12 cellular contexts compared by ENCODE assay signal in genomic region chr6:159203304-159204005, GRCh38. TPM values are rescaled to one million over a fixed set of nuclear protein-coding genes. Genes with fewer than 3 reads are reported as not detected.
DNase-seq lines count a peak whose midpoint lies in the region; ATAC-seq and TF ChIP-seq lines count a peak whose summit lies in the region.
"Had no signal": no experiment of that assay in that cellular context is flagged by ENCODE, and none has a peak within 500 bp of the region (broad histone marks: within the 10 kb centered on the region; RNA-seq: fewer than 3 reads in every experiment).

No MANE protein-coding gene starts in this region.

- ATAC-seq in Right ventricle myocardium superior (ENCODE audit: poor library complexity): peak; percentile 51
- ATAC-seq: activated CD8-positive, alpha-beta memory T cell treated with anti-CD3 and anti-CD28 coated beads, Interleukin-2, amount 10 ng/mL, durations not matched to agents 7 days and 5 days; activated naive CD8-positive, alpha-beta T cell treated with anti-CD3 and anti-CD28 coated beads, Interleukin-2, amount 50 U/mL, for 24 hours had no signal

- DNase-seq in Right ventricle myocardium superior (no peak), cardiac septum (ENCODE audit: low spot score) (no peak), astrocyte of the cerebellum (ENCODE audit: low read depth) (peak; percentile 73), hepatic stellate cell (ENCODE audit: low spot score) (peak; percentile 62), cerebellar nuclear complex (lab: John Stamatoyannopoulos, UW) (no peak), amygdala (lab: John Stamatoyannopoulos, UW) (no peak), hypothalamus (lab: John Stamatoyannopoulos, UW) (no peak)
- no peak for DNase-seq in activated naive CD4-positive, alpha-beta T cell (lab: John Stamatoyannopoulos, UW)
- DNase-seq: ACHN; activated CD8-positive, alpha-beta memory T cell treated with anti-CD3 and anti-CD28 coated beads, Interleukin-2, amount 10 ng/mL, durations not matched to agents 7 days and 5 days; activated naive CD8-positive, alpha-beta T cell treated with anti-CD3 and anti-CD28 coated beads, Interleukin-2, amount 50 U/mL, for 24 hours; NCI-H187 had no signal

- no peak overlapping the region for H3K4me3 ChIP-seq in astrocyte of the cerebellum (ENCODE audit: low read depth, low read length)

- TF ChIP-seq CTCF in astrocyte of the cerebellum (IDR thresholded peaks at IDR 0.05; ENCODE audit: low read depth, low read length, missing control alignments): no peak

- in situ Hi-C loops in astrocyte of the cerebellum (cut with HindIII; ENCODE audit: low sequenced_read_pairs): no loop called here

- intact Hi-C loops in Right ventricle myocardium superior (cut with DNase I): no loop called here
- intact Hi-C loops in cardiac septum (cut with DNase I): no loop called here

RNA-seq across cellular contexts. Expression of gene FNDC1, which starts 34.3 kb away (rescaled TPM):
- total RNA-seq in Right ventricle myocardium superior: 1.2 TPM
- 1.9 TPM for total RNA-seq in cardiac septum
- total RNA-seq: activated CD8-positive, alpha-beta memory T cell treated with anti-CD3 and anti-CD28 coated beads, Interleukin-2, amount 10 ng/mL, durations not matched to agents 7 days and 5 days had no signal

Comparison
In these comparisons a context has a peak if more than half of its experiments do, and no peak if none do; other contexts are left out.
1. DNase-seq: peak in astrocyte of the cerebellum (single experiment) and hepatic stellate cell (single experiment); none in Right ventricle myocardium superior (single experiment), cardiac septum (single experiment), cerebellar nuclear complex (0 of 2), amygdala (0 of 56), activated naive CD4-positive, alpha-beta T cell (0 of 4) and hypothalamus (0 of 51).